Comparison of ENCODE assay signal across 27 cellular contexts in the genomic region with DNA sequence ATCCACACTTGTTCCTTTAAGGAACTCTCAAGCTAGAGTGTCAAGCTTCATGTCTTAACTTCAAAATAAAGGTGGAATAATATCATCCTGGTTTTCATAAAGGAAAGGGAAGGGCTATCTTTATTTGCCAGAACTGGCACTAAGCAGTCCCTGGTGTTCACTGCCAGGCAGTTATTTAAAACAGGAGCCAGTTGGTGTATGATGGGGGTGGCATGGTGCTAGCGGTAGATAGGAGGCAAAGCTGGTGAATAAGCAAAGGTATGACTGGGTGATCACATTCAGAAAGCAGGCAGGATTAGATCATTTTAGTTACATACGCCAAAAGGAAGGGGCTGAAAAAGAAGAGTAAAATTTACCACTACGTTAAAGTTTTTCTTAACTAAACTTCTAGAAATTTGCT.
DNase-seq lines count a peak whose midpoint lies in the region; ATAC-seq, FAIRE-seq and TF ChIP-seq lines count a peak whose summit lies in the region.
"Had no signal": no experiment of that assay in that cellular context is flagged by ENCODE, and none has a peak within 500 bp of the region (broad histone marks: within the 10 kb centered on the region; RNA-seq: fewer than 3 reads in every experiment).

No MANE protein-coding gene starts in this region.

- no peaks in the 10 kb centered on the region for H3K36me3 ChIP-seq in bronchial epithelial cell (ENCODE audit: control insufficient read depth, insufficient read depth, low read length)
- no peaks in the 10 kb centered on the region for H3K36me3 ChIP-seq in esophagus muscularis mucosa
- no peaks in the 10 kb centered on the region for H3K36me3 ChIP-seq in psoas muscle (ENCODE audit: insufficient read depth in 1 of 2, low read depth in 1 of 2)
- H3K36me3 ChIP-seq: BE2C, BLaER1 had no signal

- DNase-seq in bronchial epithelial cell (ENCODE audit: low read depth), result peak; percentile 44
- DNase-seq in esophagus muscularis mucosa (ENCODE audit: extremely low spot score), result peak; percentile 21
- no peak for DNase-seq in psoas muscle
- no peak for DNase-seq in cerebellar nuclear complex (lab: John Stamatoyannopoulos, UW)
- no peak for DNase-seq in kidney tubule cell (ENCODE audit: low spot score)
- DNase-seq: 8988T; ACHN; BE2C; C1 segment of cervical spinal cord; CD4-positive, alpha-beta memory T cell; CD4-positive, CD25-positive, alpha-beta regulatory T cell; CD8-positive, alpha-beta memory T cell; COR-L47; DMS 273 treated with DMSO at 0.1 percent for 48 hours; DMS153; DMS53; DMS79; DND-41; EL; GDM1 had no signal

- H3K4me1 ChIP-seq in esophagus muscularis mucosa (no peaks in the 10 kb centered on the region), psoas muscle (peaks cover 19% of the 10 kb centered on the region)
- H3K4me1 ChIP-seq: BE2C, BLaER1 had no signal

- H3K4me3 ChIP-seq in bronchial epithelial cell (ENCODE audit: low read depth, low read length) (no peak overlapping the region), esophagus muscularis mucosa (no peak overlapping the region), psoas muscle (no peak overlapping the region)
- H3K4me3 ChIP-seq: BLaER1, GM12878 had no signal

- TF ChIP-seq CTCF in bronchial epithelial cell (IDR thresholded peaks at IDR 0.05; ENCODE audit: insufficient read depth, low read length, severe bottlenecking) (no peak), esophagus muscularis mucosa (IDR thresholded peaks at IDR 0.05) (no peak), psoas muscle (IDR thresholded peaks at IDR 0.05) (no peak)

- TF ChIP-seq EP300 in esophagus muscularis mucosa (IDR thresholded peaks at IDR 0.05), result no peak

- no peak overlapping the region for H3K27ac ChIP-seq in esophagus muscularis mucosa (replicated peaks in 1 of 4)
- H3K27ac ChIP-seq in psoas muscle, result peak overlapping the region; percentile 36
- H3K27ac ChIP-seq: BLaER1 had no signal

- no peak for TF ChIP-seq POLR2A in esophagus muscularis mucosa (IDR thresholded peaks at IDR 0.05; ENCODE audit: low read depth)

- WGBS in esophagus muscularis mucosa, result 89% methylated on average over 3 of the region's 3 CpGs
- 49 to 72% (median 61%) methylated on average over 3 of the region's 3 CpGs for WGBS in psoas muscle, 3 donors

- H3K27me3 ChIP-seq in bronchial epithelial cell (ENCODE audit: control insufficient read depth, insufficient read depth, low read length) (no peaks in the 10 kb centered on the region), esophagus muscularis mucosa (no peaks in the 10 kb centered on the region), psoas muscle (ENCODE audit: insufficient read depth in 3 of 3, low read length in 2 of 3) (no peaks in the 10 kb centered on the region)
- H3K27me3 ChIP-seq: BE2C, BLaER1 had no signal

- intact Hi-C loops in esophagus muscularis mucosa (cut with DNase I), result no loop called here
- intact Hi-C loops in psoas muscle (cut with DNase I), result no loop called here

- H3K9me3 ChIP-seq in esophagus muscularis mucosa (no peaks in the 10 kb centered on the region), psoas muscle (no peaks in the 10 kb centered on the region)
- H3K9me3 ChIP-seq: BE2C, BLaER1 had no signal

- FAIRE-seq in bronchial epithelial cell (lab: Jason Lieb, UNC), result no peak
- FAIRE-seq: A204.1, GM12878, GM12892, GM18507 had no signal

- ATAC-seq in psoas muscle (peak in 3 of 4 donors; percentile 65 to 80 (median 78)), HG02678 (IDR thresholded peaks at IDR 0.05; ENCODE audit: unreplicated experiment) (no peak), GM21528 (IDR thresholded peaks at IDR 0.05; ENCODE audit: low FRiP score, unreplicated experiment) (no peak)
- ATAC-seq: GM12878 had no signal

Comparison
In these comparisons a context has a peak if more than half of its experiments do, and no peak if none do; other contexts are left out.
1. DNase-seq: peak in bronchial epithelial cell (single experiment) and esophagus muscularis mucosa (single experiment); none in psoas muscle (0 of 2), cerebellar nuclear complex (0 of 2) and kidney tubule cell (single experiment).
2. ATAC-seq: peak in psoas muscle (3 of 4); none in HG02678 (single experiment) and GM21528 (single experiment).